Comparison of ENCODE assay signal across 8 cellular contexts in the genomic region with DNA sequence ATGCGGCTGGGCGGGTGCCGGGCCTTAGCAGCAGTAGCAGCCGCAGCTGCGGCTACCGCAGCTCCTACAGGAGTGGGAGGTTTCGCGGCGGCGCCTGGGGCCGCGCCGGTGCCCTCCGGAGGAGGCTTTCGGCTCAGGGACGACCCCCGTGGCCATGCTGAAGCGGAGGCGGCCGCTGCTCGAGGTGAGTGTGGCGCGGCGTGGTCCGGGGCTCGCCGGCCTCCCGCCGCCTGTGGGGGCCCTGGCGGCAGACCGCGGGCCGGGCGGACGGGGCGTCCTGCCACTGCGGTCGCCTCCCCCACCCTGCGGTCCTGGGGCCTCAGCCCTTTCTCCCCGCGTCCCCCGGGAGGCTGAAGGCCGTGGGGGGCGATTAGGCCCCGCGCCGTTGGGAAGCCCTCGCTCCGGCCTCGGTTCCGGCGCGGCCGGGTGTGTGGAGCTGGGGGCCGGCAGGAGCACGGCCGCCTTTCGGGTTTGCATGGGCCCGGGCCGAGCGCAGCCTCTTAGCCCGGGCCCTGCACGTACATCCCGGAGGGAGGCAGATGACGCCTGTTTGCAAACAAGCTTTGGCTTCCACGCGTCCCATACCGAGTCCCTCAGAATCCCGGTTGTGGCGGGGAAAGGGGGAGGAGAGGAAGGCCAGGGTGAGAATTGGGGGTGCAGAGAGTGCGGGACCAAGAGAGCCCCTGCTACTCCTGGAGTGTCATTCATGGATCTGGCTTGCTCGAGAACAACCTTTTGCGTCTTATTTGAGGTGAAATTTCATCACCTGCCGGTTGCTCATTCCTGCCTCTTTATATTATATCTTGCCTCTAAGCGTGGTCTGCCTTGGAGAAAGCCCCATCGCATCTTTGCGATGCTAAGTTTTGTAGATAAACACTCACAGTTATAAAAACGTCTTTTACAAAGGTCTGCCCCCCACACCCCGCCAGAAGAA. TPM values are rescaled to one million over a fixed set of nuclear protein-coding genes. Genes with fewer than 3 reads are reported as not detected.
DNase-seq lines count a peak whose midpoint lies in the region; ATAC-seq and TF ChIP-seq lines count a peak whose summit lies in the region.

No MANE protein-coding gene starts in this region.

- ATAC-seq in GM21717 (IDR thresholded peaks at IDR 0.05; ENCODE audit: unreplicated experiment) (peak; percentile 41), body of pancreas (peak; percentile 64)

- no peaks in the 10 kb centered on the region for H3K79me2 ChIP-seq in SU-DHL-6 (ENCODE audit: insufficient read depth, low read length)

- peak; percentile 4 to 39 (median 7) for TF ChIP-seq POLR2A in body of pancreas (IDR thresholded peaks at IDR 0.05)

- peak overlapping the region; percentile 54 for H3K4me2 ChIP-seq in SU-DHL-6 (ENCODE audit: low read depth, low read length, poor library complexity, severe bottlenecking)

- TF ChIP-seq CTCF in SU-DHL-6 (IDR thresholded peaks at IDR 0.05; ENCODE audit: insufficient read depth, low read length, poor library complexity, severe bottlenecking), result no peak
- peak in 2 of 7 experiments; percentile 0 to 27 for TF ChIP-seq CTCF in body of pancreas (IDR thresholded peaks at IDR 0.05)

- H4K20me1 ChIP-seq in SU-DHL-6 (ENCODE audit: low read depth, low read length), result no peaks in the 10 kb centered on the region

- no peaks in the 10 kb centered on the region for H3F3A ChIP-seq in SU-DHL-6 (ENCODE audit: insufficient read depth)

- no peaks in the 10 kb centered on the region for H3K36me3 ChIP-seq in ES-I3 (ENCODE audit: insufficient read depth, low read length)
- H3K36me3 ChIP-seq in SU-DHL-6 (ENCODE audit: low read length), result no peaks in the 10 kb centered on the region
- no peaks in the 10 kb centered on the region for H3K36me3 ChIP-seq in body of pancreas (replicated peaks in 1 of 2; ENCODE audit: insufficient read depth in 1 of 2, low read depth in 2 of 2)
- no peaks in the 10 kb centered on the region for H3K36me3 ChIP-seq in iPS-20b (ENCODE audit: insufficient read depth, low read depth, low read length)

- H2AFZ ChIP-seq in SU-DHL-6 (ENCODE audit: low read depth, low read length, severe bottlenecking), result peak overlapping the region; percentile 71

- H3K27ac ChIP-seq in SU-DHL-6 (ENCODE audit: low read depth, low read length), result no peak overlapping the region
- peak overlapping the region; percentile 78 to 95 (median 88) for H3K27ac ChIP-seq in body of pancreas
- H3K27ac ChIP-seq in iPS-20b (ENCODE audit: low read length), result no peak overlapping the region

- peak; percentile 67 for DNase-seq in KBM-7
- DNase-seq in body of pancreas, result peak; percentile 35 to 54 (median 43)
- no peak for DNase-seq in skeletal muscle cell (ENCODE audit: low read depth)
- no peak for DNase-seq in MV-4-11 (lab: John Stamatoyannopoulos, UW)

- in situ Hi-C loops in KBM-7 (cut with MboI; ENCODE audit: low pct_unique_long_range_greater_than_20kb, low sequenced_read_pairs), result no loop called here

- no peaks in the 10 kb centered on the region for H3K27me3 ChIP-seq in SU-DHL-6 (ENCODE audit: low read length)
- H3K27me3 ChIP-seq in body of pancreas, result no peaks in the 10 kb centered on the region
- peaks cover 23% of the 10 kb centered on the region for H3K27me3 ChIP-seq in iPS-20b (ENCODE audit: insufficient read depth, low read length)

- H3K9ac ChIP-seq in ES-I3 (ENCODE audit: low read depth, low read length) (peak overlapping the region; percentile 99), SU-DHL-6 (ENCODE audit: low read length) (peak overlapping the region; percentile 56), iPS-20b (ENCODE audit: low read depth, low read length) (peak overlapping the region; percentile 91)

- H3K9me3 ChIP-seq in ES-I3 (ENCODE audit: control insufficient read depth, insufficient read depth, low read length) (no peaks in the 10 kb centered on the region), SU-DHL-6 (ENCODE audit: insufficient read depth, low read length) (no peaks in the 10 kb centered on the region), body of pancreas (no peaks in the 10 kb centered on the region), iPS-20b (ENCODE audit: insufficient read depth, low read depth, low read length) (no peaks in the 10 kb centered on the region)

- WGBS in body of pancreas, 2 donors, result 1 to 3% methylated on average over 21 to 57 of the region's 79 CpGs

- H3K4me3 ChIP-seq in SU-DHL-6 (ENCODE audit: insufficient read depth, low read length, poor library complexity, severe bottlenecking) (peak overlapping the region; percentile 51), body of pancreas (peak overlapping the region; percentile 72 to 78), iPS-20b (ENCODE audit: low read length) (peak overlapping the region; percentile 97), skeletal muscle cell (ENCODE audit: low read depth, low read length) (peak overlapping the region; percentile 84)

- intact Hi-C loops in body of pancreas (cut with DNase I), result no loop called here

- H3K4me1 ChIP-seq in ES-I3 (ENCODE audit: insufficient read depth, low read length) (0 out of 2 replicates have a peak, but pooled peaks cover 2% of the 10 kb centered on the region), body of pancreas (peaks cover 32% of the 10 kb centered on the region), iPS-20b (ENCODE audit: insufficient read depth, low read length) (peaks cover 3% of the 10 kb centered on the region; the same call in 1 of the 2 replicates)

- no peaks in the 10 kb centered on the region for H3K9me2 ChIP-seq in SU-DHL-6 (replicated peaks; ENCODE audit: insufficient read depth, low read length)

RNA-seq across cellular contexts. Expression of gene ZFYVE9, which starts 0.6 kb away (rescaled TPM):
- total RNA-seq in body of pancreas, result 10 to 100 TPM; 21.5 to 23.4 TPM

Comparison
In these comparisons a context has a peak if more than half of its experiments do, and no peak if none do; other contexts are left out.
1. DNase-seq: peak in KBM-7 (single experiment) and body of pancreas (4 of 4); none in skeletal muscle cell (single experiment) and MV-4-11 (single experiment).
2. H3K27ac ChIP-seq: peak in body of pancreas (4 of 4); none in SU-DHL-6 (single experiment) and iPS-20b (single experiment).
3. Peak in every context shown above with its lines, with median percentiles within 50 percentile points of each other: H3K9ac ChIP-seq and H3K4me3 ChIP-seq.